ENCODE assay signal across 17 cellular contexts in genomic region chr2:98697651-98698337, GRCh38. TPM values are rescaled to one million over a fixed set of nuclear protein-coding genes. Genes with fewer than 3 reads are reported as not detected.
A peak's percentile ranks its signal among the peaks of the same experiment; 100 is the strongest.
DNase-seq lines count a peak whose midpoint lies in the region; ATAC-seq, FAIRE-seq and TF ChIP-seq lines count a peak whose summit lies in the region.
"Had no signal": no experiment of that assay in that cellular context is flagged by ENCODE, and none has a peak within 500 bp of the region (broad histone marks: within the 10 kb centered on the region; RNA-seq: fewer than 3 reads in every experiment).

No MANE protein-coding gene starts in this region.

- H3K27ac Mint-ChIP-seq in central memory CD8-positive, alpha-beta T cell (ENCODE audit: low read depth) = peak overlapping the region; percentile 58

- POLR2A ChIA-PET in HepG2 (lab: Yijun Ruan, JAX) = no interaction called here

- H3K36me3 ChIP-seq in HepG2 (replicated peaks in 1 of 2; ENCODE audit: control insufficient read depth in 1 of 2, insufficient read depth in 2 of 2, low read length in 2 of 2) (peaks cover 2 to 5% of the 10 kb centered on the region in 2 experiments; a peak in 2 of 5 replicates), right lobe of liver (no peaks in the 10 kb centered on the region), mucosa of descending colon (ENCODE audit: low read depth) (no peaks in the 10 kb centered on the region)

- TF ChIP-seq CTCF in HepG2 (CRISPR knock-in tag; IDR thresholded peaks at IDR 0.05) (no peak), right lobe of liver (IDR thresholded peaks at IDR 0.05) (no peak), mucosa of descending colon (IDR thresholded peaks at IDR 0.05) (no peak)

- H3K27me3 Mint-ChIP-seq in central memory CD8-positive, alpha-beta T cell = no peaks in the 10 kb centered on the region

- intact Hi-C loops in HepG2 (cut with micrococcal nuclease; ENCODE audit: unreplicated experiment) = no loop called here
- intact Hi-C loops in right lobe of liver (cut with DNase I) = no loop called here
- intact Hi-C loops in mucosa of descending colon (cut with DNase I, micrococcal nuclease) = no loop called here

- no peak for TF ChIP-seq RAD21 in HepG2 (CRISPR knock-in tag; IDR thresholded peaks at IDR 0.05)

- FAIRE-seq in HepG2 (lab: Jason Lieb, UNC) = no peak
- FAIRE-seq: K562 had no signal

- peaks cover 87% of the 10 kb centered on the region for H3K79me2 ChIP-seq in HepG2 (ENCODE audit: insufficient read depth, low read length)

- TF ChIP-seq EP300 in HepG2 (IDR thresholded peaks at IDR 0.05; ENCODE audit: low read depth in 2 of 2, low read length in 2 of 2) (no peak), HepG2 (CRISPR knock-in tag; IDR thresholded peaks at IDR 0.05; ENCODE audit: borderline replicate concordance) (no peak)

- H3K4me3 Mint-ChIP-seq in central memory CD8-positive, alpha-beta T cell = no peak overlapping the region

- no peaks in the 10 kb centered on the region for H3K9me3 Mint-ChIP-seq in central memory CD8-positive, alpha-beta T cell

- no peak overlapping the region for H3K4me2 ChIP-seq in HepG2 (ENCODE audit: low read depth, low read length)

- peaks cover 6% of the 10 kb centered on the region for H3K36me3 Mint-ChIP-seq in central memory CD8-positive, alpha-beta T cell (ENCODE audit: insufficient read depth)

- H3K27me3 ChIP-seq in HepG2 (ENCODE audit: control insufficient read depth in 1 of 2, insufficient read depth in 2 of 2, low read length in 2 of 2) = no peaks in the 10 kb centered on the region
- H3K27me3 ChIP-seq in right lobe of liver = no peaks in the 10 kb centered on the region
- H3K27me3 ChIP-seq: BLaER1 treated with 17β-estradiol and CSF1 and Interleukin-3, amounts not matched to agents 10 nM and 100 nM had no signal

- in situ Hi-C loops in HepG2 (cut with HindIII; ENCODE audit: extremely low pct_ligation_motif_present, low pct_unique_long_range_greater_than_20kb) = no loop called here

- no TSS peak for BruUV-seq in HepG2 (replicated peaks; lab: Mats Ljungman, UMichigan)

- H3K4me1 ChIP-seq in HepG2 (ENCODE audit: insufficient read depth, low read length) (peaks cover 33% of the 10 kb centered on the region), right lobe of liver (peaks cover 0 to 26% (median 11%) of the 10 kb centered on the region in 4 donors), mucosa of descending colon (ENCODE audit: low read depth) (peaks cover 67% of the 10 kb centered on the region)

- no peaks in the 10 kb centered on the region; the same call in 1 of the 2 replicates for H4K20me1 ChIP-seq in HepG2 (ENCODE audit: insufficient read depth, low read length)

- 74% methylated on average over 5 of the region's 5 CpGs for WGBS in HepG2 (ENCODE audit: low lambda C conversion rate)
- WGBS in right lobe of liver (ENCODE audit: insufficient coverage, low coverage, low lambda C conversion rate, missing lambda C conversion rate) = 75% methylated on average over 5 of the region's 5 CpGs

- H3K9ac ChIP-seq in HepG2 (ENCODE audit: insufficient read depth, low read depth, low read length) = no peak overlapping the region
- H3K9ac ChIP-seq: BLaER1 treated with 17β-estradiol and CSF1 and Interleukin-3, amounts not matched to agents 10 nM and 100 nM had no signal

- TF ChIP-seq POLR2A in HepG2 (IDR thresholded peaks at IDR 0.05; ENCODE audit: insufficient read depth in 1 of 2, low read depth in 2 of 2, low read length in 2 of 2) (no peak), right lobe of liver (IDR thresholded peaks at IDR 0.05) (no peak)

- CTCF ChIA-PET in HepG2 (lab: Yijun Ruan, JAX; ENCODE audit: low intra/inter-chr PET ratio, low total read pairs) = no interaction called here

- no peak overlapping the region for H3K27ac ChIP-seq in HepG2 (ENCODE audit: extremely low read length, insufficient read depth, low read length)
- H3K27ac ChIP-seq in right lobe of liver = no peak overlapping the region
- H3K27ac ChIP-seq: BLaER1 treated with 17β-estradiol and CSF1 and Interleukin-3, amounts not matched to agents 10 nM and 100 nM had no signal

- H3K9me3 ChIP-seq in HepG2 (ENCODE audit: low read length) (no peaks in the 10 kb centered on the region), right lobe of liver (no peaks in the 10 kb centered on the region), mucosa of descending colon (no peaks in the 10 kb centered on the region)

- no peak for DNase-seq in HepG2 (ENCODE audit: low spot score)
- DNase-seq in right lobe of liver = no peak
- no peak for DNase-seq in central memory CD8-positive, alpha-beta T cell (ENCODE audit: low spot score in 2 of 2)
- DNase-seq in mucosa of descending colon = no peak
- DNase-seq in T-helper 1 cell = no peak
- DNase-seq: DMS79 treated with DMSO at 0.1 percent for 48 hours, NCI-H1105 treated with DMSO at 0.1 percent for 48 hours, NCI-H1694 treated with DMSO at 0.1 percent for 48 hours, NCI-H2107, NCI-H510A treated with DMSO at 0.1 percent for 48 hours, NCI-H774, SHP77 treated with DMSO at 0.1 percent for 48 hours had no signal

- H3K4me1 Mint-ChIP-seq in central memory CD8-positive, alpha-beta T cell = peaks cover 80% of the 10 kb centered on the region

- no peak overlapping the region for H2AFZ ChIP-seq in HepG2 (ENCODE audit: low read length)

- H3K4me3 ChIP-seq in HepG2 (replicated peaks in 1 of 3; ENCODE audit: insufficient read depth in 1 of 3, low read depth in 2 of 3, low read length in 3 of 3) = no peak overlapping the region
- no peak overlapping the region for H3K4me3 ChIP-seq in right lobe of liver
- H3K4me3 ChIP-seq in mucosa of descending colon = no peak overlapping the region
- H3K4me3 ChIP-seq: BLaER1 treated with 17β-estradiol and CSF1 and Interleukin-3, amounts not matched to agents 10 nM and 100 nM; K562 had no signal

- ATAC-seq in HepG2 (no peak), right lobe of liver (no peak), mucosa of descending colon (peak; percentile 28), GM21381 (IDR thresholded peaks at IDR 0.05; ENCODE audit: unreplicated experiment) (no peak), HG03095 (IDR thresholded peaks at IDR 0.05; ENCODE audit: unreplicated experiment) (no peak)
- no peak for ATAC-seq in central memory CD8-positive, alpha-beta T cell (replicated peaks; ENCODE audit: extremely low read depth, poor library complexity, severe bottlenecking)
- ATAC-seq: K562 had no signal

TF ChIP-seq in HepG2, 621 proteins besides CTCF, POLR2A, EP300 and RAD21:
- TF ChIP-seq ZNF121 (CRISPR knock-in tag; IDR thresholded peaks at IDR 0.05) (0 out of 2 replicates have a peak, but pooled peaks have one; percentile 57), MAFG (CRISPR knock-in tag; IDR thresholded peaks at IDR 0.05) (no peak)

RNA-seq across cellular contexts. Expression of gene MGAT4A, which starts 33.1 kb away (rescaled TPM):
- 90.9 and 97.6 TPM in 2 replicates for total RNA-seq in HepG2 (2016; rRNA removed; fragmentation: Illumina TruSeq; extraction: Trizol)
- 50.4 and 51.6 TPM in 2 replicates for total RNA-seq in HepG2 (2016; cell fraction: cytosol; rRNA removed; fragmentation: Illumina TruSeq; extraction: Trizol; ENCODE audit: low read depth)
- total RNA-seq in HepG2 (2016; cell fraction: insoluble cytoplasmic fraction; rRNA removed; fragmentation: Illumina TruSeq; extraction: Trizol) = 92.4 and 95.8 TPM in 2 replicates
- 77.5 and 91.0 TPM in 2 replicates for total RNA-seq in HepG2 (2016; cell fraction: membrane; rRNA removed; fragmentation: Illumina TruSeq; extraction: Trizol)
- 116 and 118 TPM in 2 replicates for total RNA-seq in HepG2 (2016; cell fraction: nucleus; rRNA removed; fragmentation: Illumina TruSeq; extraction: Trizol)
- 38.4 and 47.2 TPM in 2 replicates for polyA plus RNA-seq in HepG2 (2011; rRNA removed)
- 18.0 and 30.5 TPM in 2 replicates for polyA plus RNA-seq in HepG2 (2011; cell fraction: cytosol; rRNA removed)
- polyA plus RNA-seq in HepG2 (2011; cell fraction: nucleus; rRNA removed) = 26.7 and 31.3 TPM in 2 replicates
- polyA plus RNA-seq in HepG2 (2012) = 57.2 and 70.3 TPM in 2 replicates
- 40.5 and 43.0 TPM in 2 replicates for polyA plus RNA-seq in HepG2 (2016; cell fraction: cytosol; fragmentation: Illumina TruSeq; extraction: Trizol; ENCODE audit: low read depth)
- polyA plus RNA-seq in HepG2 (2016; cell fraction: insoluble cytoplasmic fraction; fragmentation: Illumina TruSeq; extraction: Trizol; ENCODE audit: low read depth) = 43.1 and 44.6 TPM in 2 replicates
- polyA plus RNA-seq in HepG2 (2016; cell fraction: membrane; fragmentation: Illumina TruSeq; extraction: Trizol; ENCODE audit: low read depth) = 40.4 and 43.5 TPM in 2 replicates
- polyA plus RNA-seq in HepG2 (2016; cell fraction: nucleus; fragmentation: Illumina TruSeq; extraction: Trizol; ENCODE audit: insufficient read depth, low read depth) = 58.4 and 61.2 TPM in 2 replicates
- polyA minus RNA-seq in HepG2 (2011; rRNA and poly(A)+ RNA removed; ENCODE audit: low replicate concordance) = 0.05 and 64.4 TPM in 2 replicates
- 52.3 and 65.5 TPM in 2 replicates for polyA minus RNA-seq in HepG2 (2011; cell fraction: cytosol; rRNA and poly(A)+ RNA removed)
- 154 and 209 TPM in 2 replicates for polyA minus RNA-seq in HepG2 (2011; cell fraction: nucleus; rRNA and poly(A)+ RNA removed)
- 10 to 100 TPM in 5 of 6 experiments, 1 to 10 TPM in 1; 7.8 to 16.0 (median 11.7) TPM for total RNA-seq in right lobe of liver
- 100 to 1,000 TPM in 2 of 3 donors, 10 to 100 TPM in 1; 73.8 to 158 (median 138) TPM for total RNA-seq in mucosa of descending colon
- total RNA-seq: RPMI7951 had no signal
